In genomic region chr5:42992035-42992570, GRCh38 we compare ENCODE assay signal across 8 cellular contexts. TPM values are rescaled to one million over a fixed set of nuclear protein-coding genes. Genes with fewer than 3 reads are reported as not detected.
DNase-seq lines count a peak whose midpoint lies in the region; ATAC-seq and TF ChIP-seq lines count a peak whose summit lies in the region.

No MANE protein-coding gene starts in this region.

- peak overlapping the region; percentile 72 for H3K4me3 ChIP-seq in WI38 (ENCODE audit: low read depth, low read length)

- peak; percentile 10; the same call in 1 of the 3 replicates for TF ChIP-seq CTCF in GM12872 (IDR thresholded peaks at IDR 0.05; ENCODE audit: insufficient read depth, low read depth, low read length)
- no peak for TF ChIP-seq CTCF in WI38 (IDR thresholded peaks at IDR 0.05; ENCODE audit: low read depth, low read length)

- DNase-seq in NCI-H1092 treated with DMSO at 0.1 percent for 48 hours (lab: John Stamatoyannopoulos, UW) (peak; percentile 72), left lobe of liver (ENCODE audit: low spot score) (peak; percentile 75), KG1 (lab: John Stamatoyannopoulos, UW) (no peak)
- DNase-seq in central memory CD4-positive, alpha-beta T cell = peak; percentile 79
- peak; percentile 58 to 61 for DNase-seq in stimulated activated CD4-positive, alpha-beta T cell treated with anti-CD3 and anti-CD28 coated beads, Interleukin-2, amount 100 ng/mL, for 48 hours

- peak; percentile 38 for ATAC-seq in HG02571 (IDR thresholded peaks at IDR 0.05; ENCODE audit: unreplicated experiment)
- ATAC-seq in left lobe of liver = peak; percentile 72

RNA-seq across cellular contexts. Expression of gene ANXA2R, which starts 48.0 kb away (rescaled TPM):
- 0.35 TPM for total RNA-seq in left lobe of liver
